Comparison of ENCODE assay signal across 8 cellular contexts in genomic region chr11:72040497-72041363, GRCh38. TPM values are rescaled to one million over a fixed set of nuclear protein-coding genes. Genes with fewer than 3 reads are reported as not detected.
A peak's percentile ranks its signal among the peaks of the same experiment; 100 is the strongest.
DNase-seq lines count a peak whose midpoint lies in the region; ATAC-seq and TF ChIP-seq lines count a peak whose summit lies in the region.

No MANE protein-coding gene starts in this region.

- H3K27ac ChIP-seq in liver (ENCODE audit: low read depth in 1 of 2, low read length in 2 of 2): peak overlapping the region; percentile 90 to 95

- peak; percentile 3 for TF ChIP-seq CTCF in liver (IDR thresholded peaks at IDR 0.05; ENCODE audit: low read depth, low read length, missing input control)

- no peaks in the 10 kb centered on the region for H3K36me3 ChIP-seq in liver (ENCODE audit: control insufficient read depth in 4 of 4, insufficient read depth in 3 of 4, low read depth in 1 of 4, low read length in 3 of 4)

- H3K4me1 ChIP-seq in liver (ENCODE audit: control insufficient read depth in 4 of 4, insufficient read depth in 4 of 4, low read length in 3 of 4): peaks cover 10 to 34% (median 24%) of the 10 kb centered on the region in 4 donors

- TF ChIP-seq RAD21 in liver (IDR thresholded peaks at IDR 0.05): peak; percentile 35 to 51

- ATAC-seq in GM18520 (IDR thresholded peaks at IDR 0.05; ENCODE audit: unreplicated experiment): no peak

- H3K9me3 ChIP-seq in liver (ENCODE audit: control insufficient read depth in 4 of 4, low read length in 3 of 4): no peaks in the 10 kb centered on the region

- H3K4me3 ChIP-seq in liver (ENCODE audit: low read depth in 1 of 3, low read length in 3 of 3): peak overlapping the region; percentile 56 to 87 (median 62)

- no peaks in the 10 kb centered on the region for H3K27me3 ChIP-seq in liver (ENCODE audit: control insufficient read depth in 4 of 4, insufficient read depth in 4 of 4, low read length in 3 of 4)

- DNase-seq in AG08395 (ENCODE audit: low spot score): peak; percentile 92
- DNase-seq in H4 (ENCODE audit: low spot score): peak; percentile 94
- peak; percentile 96 for DNase-seq in NCI-H345 treated with DMSO at 0.1 percent for 48 hours (lab: John Stamatoyannopoulos, UW; ENCODE audit: unreplicated experiment)
- DNase-seq in activated CD4-positive, alpha-beta T cell treated with anti-CD3 and anti-CD28 coated beads, Interleukin-2, amount 50 U/mL, for 48 hours: peak; percentile 79 to 82
- DNase-seq in ecto neural progenitor cell (ENCODE audit: low spot score): peak; percentile 81
- DNase-seq in stimulated activated CD4-positive, alpha-beta T cell treated with anti-CD3 and anti-CD28 coated beads, Interleukin-2, amount 100 ng/mL, for 24 hours: peak; percentile 80 to 81

- under 1% methylated on average over 23 of the region's 23 CpGs for WGBS in liver

- H3K9ac ChIP-seq in liver (ENCODE audit: low read depth in 1 of 2, low read length in 2 of 2): peak overlapping the region; percentile 64 to 66

TF ChIP-seq in liver, 16 proteins besides CTCF, POLR2A, EP300 and RAD21:
- TF ChIP-seq ZBTB33 (IDR thresholded peaks at IDR 0.05): no peak
- peak; percentile 45 to 49 for TF ChIP-seq JUND (IDR thresholded peaks at IDR 0.05)
- TF ChIP-seq SP1 (IDR thresholded peaks at IDR 0.05): peak; percentile 67
- peak; percentile 67 for TF ChIP-seq MAX (IDR thresholded peaks at IDR 0.05)
- TF ChIP-seq ATF3 (IDR thresholded peaks at IDR 0.05): no peak
- TF ChIP-seq YY1 (IDR thresholded peaks at IDR 0.05): peak; percentile 93
- TF ChIP-seq RXRA (IDR thresholded peaks at IDR 0.05): peak; percentile 32 to 45
- TF ChIP-seq FOXA1 (IDR thresholded peaks at IDR 0.05): no peak
- peak; percentile 56 for TF ChIP-seq TAF1 (conservative IDR thresholded peaks at IDR 0.05)
- TF ChIP-seq REST (IDR thresholded peaks at IDR 0.05): peak; percentile 42
- peak in 1 of 2 donors; percentile 45 for TF ChIP-seq EGR1 (IDR thresholded peaks at IDR 0.05; ENCODE audit: low read depth in 2 of 2)
- no peak for TF ChIP-seq GABPA (IDR thresholded peaks at IDR 0.05 in 1 of 2, conservative IDR thresholded peaks at IDR 0.05 in 1 of 2)
- TF ChIP-seq HNF4A (conservative IDR thresholded peaks at IDR 0.05): peak; percentile 38 to 43
- no peak for TF ChIP-seq HNF4G (IDR thresholded peaks at IDR 0.05)
- peak; percentile 42 for TF ChIP-seq FOXA2 (IDR thresholded peaks at IDR 0.05)
- peak; percentile 14 for TF ChIP-seq NR2F2 (IDR thresholded peaks at IDR 0.05)
TF ChIP-seq in liver: peak in this region for 11.

RNA-seq across cellular contexts. Expression of gene NUMA1, which starts 39.6 kb away (rescaled TPM):
- total RNA-seq in H4 (2014; rRNA removed; shearing (Covaris generic)): 67.5 and 71.5 TPM in 2 replicates
- total RNA-seq in liver: 10 to 100 TPM; 55.1 to 93.2 TPM
- polyA plus RNA-seq in liver: 10 to 100 TPM; 19.5 to 29.2 TPM

RNA-seq across cellular contexts. Expression of gene LRRC51, which starts 39.9 kb away (rescaled TPM):
- total RNA-seq in H4 (2014; rRNA removed; shearing (Covaris generic)): 3.9 and 9.3 TPM in 2 replicates
- 1 to 10 TPM; 1.9 to 3.4 TPM for total RNA-seq in liver
- polyA plus RNA-seq in liver: 1 to 10 TPM; 2.9 to 3.7 TPM

RNA-seq across cellular contexts. Expression of gene IL18BP, which starts 42.0 kb away (rescaled TPM):
- 0.60 and 1.2 TPM in 2 replicates for total RNA-seq in H4 (2014; rRNA removed; shearing (Covaris generic))
- total RNA-seq in liver: 1 to 10 TPM; 2.4 to 5.9 TPM
- 1 to 10 TPM; 2.6 to 6.3 TPM for polyA plus RNA-seq in liver
